ENCODE assay signal across 2 cellular contexts in the genomic region with DNA sequence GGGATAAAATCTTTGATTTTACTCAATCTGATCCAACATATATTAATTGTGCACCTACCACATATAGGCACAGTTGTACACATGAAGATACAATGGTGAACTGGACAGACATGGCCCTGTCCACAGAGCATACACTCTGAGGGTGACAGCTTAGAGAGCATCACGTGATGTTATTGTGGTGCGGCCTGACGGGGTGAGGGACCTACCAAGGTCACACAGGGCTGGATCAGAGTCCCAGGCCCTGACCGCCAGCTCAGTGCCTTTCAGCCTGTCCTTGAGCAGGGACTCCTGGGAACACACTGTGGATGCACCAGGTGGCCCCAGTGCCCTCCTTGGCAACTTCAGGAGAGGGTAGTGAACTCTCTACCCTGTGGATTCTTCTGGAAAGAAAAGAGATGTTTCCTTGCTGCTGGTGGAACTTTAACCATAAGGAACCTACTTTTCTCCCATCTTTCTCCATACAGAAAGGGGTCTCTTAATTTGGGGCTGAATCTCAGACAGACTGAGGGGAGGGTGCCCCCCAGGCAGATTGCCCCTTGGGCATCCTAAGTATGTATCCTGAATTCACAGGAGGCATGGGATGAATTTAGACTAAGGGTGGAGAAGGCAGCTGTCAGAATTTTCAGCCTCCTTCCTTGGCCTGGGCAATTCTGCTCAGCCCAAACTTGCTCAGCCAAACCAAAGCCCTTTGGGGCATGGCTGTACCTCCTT.
TF ChIP-seq lines count a peak whose summit lies in the region.

No MANE protein-coding gene starts in this region.

TF ChIP-seq in HEK293, 187 proteins besides CTCF, POLR2A, EP300 and RAD21:
- peak; percentile 99 for TF ChIP-seq ZNF140 (tag by site-specific recombination; IDR thresholded peaks at IDR 0.05)
- TF ChIP-seq, protein P1, sequence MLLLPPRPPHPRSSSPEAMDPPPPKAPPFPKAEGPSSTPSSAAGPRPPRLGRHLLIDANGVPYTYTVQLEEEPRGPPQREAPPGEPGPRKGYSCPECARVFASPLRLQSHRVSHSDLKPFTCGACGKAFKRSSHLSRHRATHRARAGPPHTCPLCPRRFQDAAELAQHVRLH (tag by site-specific recombination; IDR thresholded peaks at IDR 0.05), result no peak
TF ChIP-seq in HEK293: peak in this region for 1.

TF ChIP-seq in HepG2, 621 proteins besides CTCF, POLR2A, EP300 and RAD21 (continues in another document):
- TF ChIP-seq ZMYM4 (CRISPR knock-in tag; IDR thresholded peaks at IDR 0.05) (peak; percentile 98), HNF4A (CRISPR knock-in tag; IDR thresholded peaks at IDR 0.05) (peak; percentile 98), PHF8 (CRISPR knock-in tag; IDR thresholded peaks at IDR 0.05) (no peak; the same call in 1 of the 2 replicates), CHCHD3 (CRISPR knock-in tag; IDR thresholded peaks at IDR 0.05) (0 out of 2 replicates have a peak, but pooled peaks have one; percentile 22), ZNF446 (CRISPR knock-in tag; IDR thresholded peaks at IDR 0.05) (no peak), ZNF501 (CRISPR knock-in tag; IDR thresholded peaks at IDR 0.05) (peak; percentile 84), ZNF652 (CRISPR knock-in tag; IDR thresholded peaks at IDR 0.05; ENCODE audit: borderline replicate concordance, low read depth) (peak; percentile 44; the same call in 1 of the 2 replicates), ZNF7 (CRISPR knock-in tag; IDR thresholded peaks at IDR 0.05) (no peak), ZNF607 (CRISPR knock-in tag; IDR thresholded peaks at IDR 0.05; ENCODE audit: borderline replicate concordance) (peak; percentile 79; the same call in 1 of the 2 replicates), ZNF34 (CRISPR knock-in tag; IDR thresholded peaks at IDR 0.05; ENCODE audit: borderline replicate concordance) (no peak), TBX2 (CRISPR knock-in tag; IDR thresholded peaks at IDR 0.05; ENCODE audit: borderline replicate concordance) (peak; percentile 86), MIXL1 (CRISPR knock-in tag; IDR thresholded peaks at IDR 0.05) (peak; percentile 82; the same call in 1 of the 2 replicates), MIER3 (CRISPR knock-in tag; IDR thresholded peaks at IDR 0.05; ENCODE audit: borderline replicate concordance) (peak; percentile 96), ZNF441 (CRISPR knock-in tag; IDR thresholded peaks at IDR 0.05; ENCODE audit: borderline replicate concordance) (peak; percentile 78; the same call in 1 of the 2 replicates), ZNF350 (CRISPR knock-in tag; IDR thresholded peaks at IDR 0.05; ENCODE audit: borderline replicate concordance, low read depth) (peak; percentile 89), HCFC1 (IDR thresholded peaks at IDR 0.05; ENCODE audit: low read depth, low read length) (no peak), REL (CRISPR knock-in tag; conservative IDR thresholded peaks at IDR 0.05) (no peak), KLF11 (CRISPR knock-in tag; IDR thresholded peaks at IDR 0.05) (peak; percentile 16; the same call in 1 of the 2 replicates), TAF15 (IDR thresholded peaks at IDR 0.05; ENCODE audit: low read depth, low read length, poor library complexity, severe bottlenecking) (no peak), TSC22D2 (CRISPR knock-in tag; IDR thresholded peaks at IDR 0.05; ENCODE audit: borderline replicate concordance) (no peak), ZNF282 (IDR thresholded peaks at IDR 0.05; ENCODE audit: partially characterized antibody) (no peak), ATAD3A (CRISPR knock-in tag; IDR thresholded peaks at IDR 0.05) (peak; percentile 16; the same call in 1 of the 2 replicates), ZSCAN22 (CRISPR knock-in tag; IDR thresholded peaks at IDR 0.05) (no peak), NFIC (IDR thresholded peaks at IDR 0.05; ENCODE audit: low read length) (0 out of 2 replicates have a peak, but pooled peaks have one; percentile 35), ZNF264 (CRISPR knock-in tag; IDR thresholded peaks at IDR 0.05) (peak; percentile 53), SNAI1 (CRISPR knock-in tag; IDR thresholded peaks at IDR 0.05; ENCODE audit: borderline replicate concordance) (0 out of 2 replicates have a peak, but pooled peaks have one; percentile 38), CEBPB (IDR thresholded peaks at IDR 0.05; ENCODE audit: borderline replicate concordance, low read depth, low read length) (no peak)
- TF ChIP-seq, protein P2, sequence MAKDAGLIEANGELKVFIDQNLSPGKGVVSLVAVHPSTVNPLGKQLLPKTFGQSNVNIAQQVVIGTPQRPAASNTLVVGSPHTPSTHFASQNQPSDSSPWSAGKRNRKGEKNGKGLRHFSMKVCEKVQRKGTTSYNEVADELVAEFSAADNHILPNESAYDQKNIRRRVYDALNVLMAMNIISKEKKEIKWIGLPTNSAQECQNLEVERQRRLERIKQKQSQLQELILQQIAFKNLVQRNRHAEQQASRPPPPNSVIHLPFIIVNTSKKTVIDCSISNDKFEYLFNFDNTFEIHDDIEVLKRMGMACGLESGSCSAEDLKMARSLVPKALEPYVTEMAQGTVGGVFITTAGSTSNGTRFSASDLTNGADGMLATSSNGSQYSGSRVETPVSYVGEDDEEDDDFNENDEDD (CRISPR knock-in tag; IDR thresholded peaks at IDR 0.05; ENCODE audit: borderline replicate concordance), result peak; percentile 42; the same call in 1 of the 2 replicates
- TF ChIP-seq, protein P3, sequence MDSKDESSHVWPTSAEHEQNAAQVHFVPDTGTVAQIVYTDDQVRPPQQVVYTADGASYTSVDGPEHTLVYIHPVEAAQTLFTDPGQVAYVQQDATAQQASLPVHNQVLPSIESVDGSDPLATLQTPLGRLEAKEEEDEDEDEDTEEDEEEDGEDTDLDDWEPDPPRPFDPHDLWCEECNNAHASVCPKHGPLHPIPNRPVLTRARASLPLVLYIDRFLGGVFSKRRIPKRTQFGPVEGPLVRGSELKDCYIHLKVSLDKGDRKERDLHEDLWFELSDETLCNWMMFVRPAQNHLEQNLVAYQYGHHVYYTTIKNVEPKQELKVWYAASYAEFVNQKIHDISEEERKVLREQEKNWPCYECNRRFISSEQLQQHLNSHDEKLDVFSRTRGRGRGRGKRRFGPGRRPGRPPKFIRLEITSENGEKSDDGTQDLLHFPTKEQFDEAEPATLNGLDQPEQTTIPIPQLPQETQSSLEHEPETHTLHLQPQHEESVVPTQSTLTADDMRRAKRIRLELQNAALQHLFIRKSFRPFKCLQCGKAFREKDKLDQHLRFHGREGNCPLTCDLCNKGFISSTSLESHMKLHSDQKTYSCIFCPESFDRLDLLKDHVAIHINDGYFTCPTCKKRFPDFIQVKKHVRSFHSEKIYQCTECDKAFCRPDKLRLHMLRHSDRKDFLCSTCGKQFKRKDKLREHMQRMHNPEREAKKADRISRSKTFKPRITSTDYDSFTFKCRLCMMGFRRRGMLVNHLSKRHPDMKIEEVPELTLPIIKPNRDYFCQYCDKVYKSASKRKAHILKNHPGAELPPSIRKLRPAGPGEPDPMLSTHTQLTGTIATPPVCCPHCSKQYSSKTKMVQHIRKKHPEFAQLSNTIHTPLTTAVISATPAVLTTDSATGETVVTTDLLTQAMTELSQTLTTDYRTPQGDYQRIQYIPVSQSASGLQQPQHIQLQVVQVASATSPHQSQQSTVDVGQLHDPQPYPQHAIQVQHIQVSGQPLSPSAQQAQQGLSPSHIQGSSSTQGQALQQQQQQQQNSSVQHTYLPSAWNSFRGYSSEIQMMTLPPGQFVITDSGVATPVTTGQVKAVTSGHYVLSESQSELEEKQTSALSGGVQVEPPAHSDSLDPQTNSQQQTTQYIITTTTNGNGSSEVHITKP (CRISPR knock-in tag; IDR thresholded peaks at IDR 0.05; ENCODE audit: low read depth), result peak; percentile 83
- TF ChIP-seq, protein P4, sequence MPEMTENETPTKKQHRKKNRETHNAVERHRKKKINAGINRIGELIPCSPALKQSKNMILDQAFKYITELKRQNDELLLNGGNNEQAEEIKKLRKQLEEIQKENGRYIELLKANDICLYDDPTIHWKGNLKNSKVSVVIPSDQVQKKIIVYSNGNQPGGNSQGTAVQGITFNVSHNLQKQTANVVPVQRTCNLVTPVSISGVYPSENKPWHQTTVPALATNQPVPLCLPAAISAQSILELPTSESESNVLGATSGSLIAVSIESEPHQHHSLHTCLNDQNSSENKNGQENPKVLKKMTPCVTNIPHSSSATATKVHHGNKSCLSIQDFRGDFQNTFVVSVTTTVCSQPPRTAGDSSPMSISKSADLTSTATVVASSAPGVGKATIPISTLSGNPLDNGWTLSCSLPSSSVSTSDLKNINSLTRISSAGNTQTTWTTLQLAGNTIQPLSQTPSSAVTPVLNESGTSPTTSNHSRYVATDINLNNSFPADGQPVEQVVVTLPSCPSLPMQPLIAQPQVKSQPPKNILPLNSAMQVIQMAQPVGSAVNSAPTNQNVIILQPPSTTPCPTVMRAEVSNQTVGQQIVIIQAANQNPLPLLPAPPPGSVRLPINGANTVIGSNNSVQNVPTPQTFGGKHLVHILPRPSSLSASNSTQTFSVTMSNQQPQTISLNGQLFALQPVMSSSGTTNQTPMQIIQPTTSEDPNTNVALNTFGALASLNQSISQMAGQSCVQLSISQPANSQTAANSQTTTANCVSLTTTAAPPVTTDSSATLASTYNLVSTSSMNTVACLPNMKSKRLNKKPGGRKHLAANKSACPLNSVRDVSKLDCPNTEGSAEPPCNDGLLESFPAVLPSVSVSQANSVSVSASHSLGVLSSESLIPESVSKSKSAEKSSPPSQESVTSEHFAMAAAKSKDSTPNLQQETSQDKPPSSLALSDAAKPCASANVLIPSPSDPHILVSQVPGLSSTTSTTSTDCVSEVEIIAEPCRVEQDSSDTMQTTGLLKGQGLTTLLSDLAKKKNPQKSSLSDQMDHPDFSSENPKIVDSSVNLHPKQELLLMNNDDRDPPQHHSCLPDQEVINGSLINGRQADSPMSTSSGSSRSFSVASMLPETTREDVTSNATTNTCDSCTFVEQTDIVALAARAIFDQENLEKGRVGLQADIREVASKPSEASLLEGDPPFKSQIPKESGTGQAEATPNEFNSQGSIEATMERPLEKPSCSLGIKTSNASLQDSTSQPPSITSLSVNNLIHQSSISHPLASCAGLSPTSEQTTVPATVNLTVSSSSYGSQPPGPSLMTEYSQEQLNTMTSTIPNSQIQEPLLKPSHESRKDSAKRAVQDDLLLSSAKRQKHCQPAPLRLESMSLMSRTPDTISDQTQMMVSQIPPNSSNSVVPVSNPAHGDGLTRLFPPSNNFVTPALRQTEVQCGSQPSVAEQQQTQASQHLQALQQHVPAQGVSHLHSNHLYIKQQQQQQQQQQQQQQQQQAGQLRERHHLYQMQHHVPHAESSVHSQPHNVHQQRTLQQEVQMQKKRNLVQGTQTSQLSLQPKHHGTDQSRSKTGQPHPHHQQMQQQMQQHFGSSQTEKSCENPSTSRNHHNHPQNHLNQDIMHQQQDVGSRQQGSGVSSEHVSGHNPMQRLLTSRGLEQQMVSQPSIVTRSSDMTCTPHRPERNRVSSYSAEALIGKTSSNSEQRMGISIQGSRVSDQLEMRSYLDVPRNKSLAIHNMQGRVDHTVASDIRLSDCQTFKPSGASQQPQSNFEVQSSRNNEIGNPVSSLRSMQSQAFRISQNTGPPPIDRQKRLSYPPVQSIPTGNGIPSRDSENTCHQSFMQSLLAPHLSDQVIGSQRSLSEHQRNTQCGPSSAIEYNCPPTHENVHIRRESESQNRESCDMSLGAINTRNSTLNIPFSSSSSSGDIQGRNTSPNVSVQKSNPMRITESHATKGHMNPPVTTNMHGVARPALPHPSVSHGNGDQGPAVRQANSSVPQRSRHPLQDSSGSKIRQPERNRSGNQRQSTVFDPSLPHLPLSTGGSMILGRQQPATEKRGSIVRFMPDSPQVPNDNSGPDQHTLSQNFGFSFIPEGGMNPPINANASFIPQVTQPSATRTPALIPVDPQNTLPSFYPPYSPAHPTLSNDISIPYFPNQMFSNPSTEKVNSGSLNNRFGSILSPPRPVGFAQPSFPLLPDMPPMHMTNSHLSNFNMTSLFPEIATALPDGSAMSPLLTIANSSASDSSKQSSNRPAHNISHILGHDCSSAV (CRISPR knock-in tag; IDR thresholded peaks at IDR 0.05; ENCODE audit: borderline replicate concordance), result peak; percentile 86; the same call in 1 of the 2 replicates
- TF ChIP-seq, protein P5, sequence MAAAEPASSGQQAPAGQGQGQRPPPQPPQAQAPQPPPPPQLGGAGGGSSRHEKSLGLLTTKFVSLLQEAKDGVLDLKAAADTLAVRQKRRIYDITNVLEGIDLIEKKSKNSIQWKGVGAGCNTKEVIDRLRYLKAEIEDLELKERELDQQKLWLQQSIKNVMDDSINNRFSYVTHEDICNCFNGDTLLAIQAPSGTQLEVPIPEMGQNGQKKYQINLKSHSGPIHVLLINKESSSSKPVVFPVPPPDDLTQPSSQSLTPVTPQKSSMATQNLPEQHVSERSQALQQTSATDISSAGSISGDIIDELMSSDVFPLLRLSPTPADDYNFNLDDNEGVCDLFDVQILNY (CRISPR knock-in tag; conservative IDR thresholded peaks at IDR 0.05), result 0 out of 2 replicates have a peak, but pooled peaks have one; percentile 21
- TF ChIP-seq, protein P6, sequence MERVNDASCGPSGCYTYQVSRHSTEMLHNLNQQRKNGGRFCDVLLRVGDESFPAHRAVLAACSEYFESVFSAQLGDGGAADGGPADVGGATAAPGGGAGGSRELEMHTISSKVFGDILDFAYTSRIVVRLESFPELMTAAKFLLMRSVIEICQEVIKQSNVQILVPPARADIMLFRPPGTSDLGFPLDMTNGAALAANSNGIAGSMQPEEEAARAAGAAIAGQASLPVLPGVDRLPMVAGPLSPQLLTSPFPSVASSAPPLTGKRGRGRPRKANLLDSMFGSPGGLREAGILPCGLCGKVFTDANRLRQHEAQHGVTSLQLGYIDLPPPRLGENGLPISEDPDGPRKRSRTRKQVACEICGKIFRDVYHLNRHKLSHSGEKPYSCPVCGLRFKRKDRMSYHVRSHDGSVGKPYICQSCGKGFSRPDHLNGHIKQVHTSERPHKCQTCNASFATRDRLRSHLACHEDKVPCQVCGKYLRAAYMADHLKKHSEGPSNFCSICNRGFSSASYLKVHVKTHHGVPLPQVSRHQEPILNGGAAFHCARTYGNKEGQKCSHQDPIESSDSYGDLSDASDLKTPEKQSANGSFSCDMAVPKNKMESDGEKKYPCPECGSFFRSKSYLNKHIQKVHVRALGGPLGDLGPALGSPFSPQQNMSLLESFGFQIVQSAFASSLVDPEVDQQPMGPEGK (CRISPR knock-in tag; IDR thresholded peaks at IDR 0.05), result peak; percentile 74
- TF ChIP-seq, protein P7, sequence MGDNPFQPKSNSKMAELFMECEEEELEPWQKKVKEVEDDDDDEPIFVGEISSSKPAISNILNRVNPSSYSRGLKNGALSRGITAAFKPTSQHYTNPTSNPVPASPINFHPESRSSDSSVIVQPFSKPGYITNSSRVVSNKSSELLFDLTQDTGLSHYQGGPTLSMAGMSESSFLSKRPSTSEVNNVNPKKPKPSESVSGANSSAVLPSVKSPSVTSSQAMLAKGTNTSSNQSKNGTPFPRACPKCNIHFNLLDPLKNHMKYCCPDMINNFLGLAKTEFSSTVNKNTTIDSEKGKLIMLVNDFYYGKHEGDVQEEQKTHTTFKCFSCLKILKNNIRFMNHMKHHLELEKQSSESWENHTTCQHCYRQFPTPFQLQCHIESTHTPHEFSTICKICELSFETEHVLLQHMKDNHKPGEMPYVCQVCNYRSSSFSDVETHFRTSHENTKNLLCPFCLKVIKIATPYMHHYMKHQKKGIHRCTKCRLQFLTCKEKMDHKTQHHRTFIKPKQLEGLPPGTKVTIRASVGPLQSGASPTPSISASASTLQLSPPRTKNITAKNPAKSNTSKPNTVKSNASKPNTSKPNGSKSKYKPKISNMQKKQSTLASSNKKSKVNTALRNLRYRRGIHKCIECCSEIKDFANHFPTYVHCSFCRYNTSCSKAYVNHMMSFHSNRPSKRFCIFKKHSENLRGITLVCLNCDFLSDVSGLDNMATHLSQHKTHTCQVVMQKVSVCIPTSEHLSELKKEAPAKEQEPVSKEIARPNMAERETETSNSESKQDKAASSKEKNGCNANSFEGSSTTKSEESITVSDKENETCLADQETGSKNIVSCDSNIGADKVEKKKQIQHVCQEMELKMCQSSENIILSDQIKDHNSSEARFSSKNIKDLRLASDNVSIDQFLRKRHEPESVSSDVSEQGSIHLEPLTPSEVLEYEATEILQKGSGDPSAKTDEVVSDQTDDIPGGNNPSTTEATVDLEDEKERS (CRISPR knock-in tag; IDR thresholded peaks at IDR 0.05), result peak; percentile 93
